Comparison of ENCODE assay signal across 1 cellular context in the genomic region with DNA sequence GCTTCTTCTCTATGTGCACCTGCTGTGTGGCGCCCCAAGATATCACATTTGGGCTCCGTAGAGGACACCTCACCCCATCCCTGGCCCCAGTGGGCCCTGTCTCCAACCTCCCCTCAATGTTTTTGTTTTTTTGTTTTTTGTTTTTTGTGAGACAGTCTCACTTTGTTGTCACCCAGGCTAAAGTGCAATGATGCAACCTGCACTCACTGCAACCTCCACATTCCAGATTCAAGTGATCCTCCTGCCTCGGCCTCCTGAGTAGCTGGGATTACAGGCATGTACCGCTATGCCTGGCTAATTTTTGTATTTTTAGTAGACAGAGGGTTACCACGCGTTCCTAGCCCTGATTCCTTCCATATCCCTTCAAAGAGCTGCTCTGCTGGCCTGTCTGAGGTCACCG.
TF ChIP-seq lines count a peak whose summit lies in the region.

No MANE protein-coding gene starts in this region.

TF ChIP-seq in HepG2, 621 proteins besides CTCF, POLR2A, EP300 and RAD21:
- no peak for TF ChIP-seq TP53 (CRISPR knock-in tag; conservative IDR thresholded peaks at IDR 0.05)
- TF ChIP-seq ZNF770 (CRISPR knock-in tag; IDR thresholded peaks at IDR 0.05) = peak; percentile 63; the same call in 1 of the 2 replicates
TF ChIP-seq in HepG2: peak in this region for 1.
